In the genomic region with DNA sequence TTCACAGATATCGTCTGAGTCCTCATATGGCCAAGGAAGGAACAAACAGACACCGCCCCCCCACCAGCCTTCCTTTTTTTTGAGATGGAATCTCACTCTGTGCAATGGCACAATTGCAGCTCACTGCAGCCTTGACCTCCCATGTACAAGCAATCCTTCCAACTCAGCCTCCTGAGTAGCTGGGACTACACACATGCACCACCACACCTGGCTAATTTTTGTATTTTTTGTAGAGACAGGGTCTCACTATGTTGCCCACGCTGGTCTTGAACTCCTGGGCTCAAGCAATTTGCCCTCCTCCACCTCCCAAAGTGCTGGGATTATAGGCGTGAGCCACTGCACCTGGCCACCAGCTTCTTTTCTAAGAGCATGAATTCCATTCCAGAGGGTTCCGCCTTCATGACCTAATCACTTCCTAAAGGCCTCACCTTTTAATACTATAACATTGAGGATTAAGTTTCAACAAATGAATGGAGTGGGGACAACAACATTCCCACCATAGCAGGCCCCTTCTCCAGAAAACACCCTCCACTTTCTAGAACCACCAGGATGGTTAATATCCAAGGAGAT, we compare ENCODE assay signal across 7 cellular contexts. TPM values are rescaled to one million over a fixed set of nuclear protein-coding genes. Genes with fewer than 3 reads are reported as not detected.
A peak's percentile ranks its signal among the peaks of the same experiment; 100 is the strongest.
DNase-seq lines count a peak whose midpoint lies in the region; ATAC-seq and TF ChIP-seq lines count a peak whose summit lies in the region.
"Had no signal": no experiment of that assay in that cellular context is flagged by ENCODE, and none has a peak within 500 bp of the region (broad histone marks: within the 10 kb centered on the region; RNA-seq: fewer than 3 reads in every experiment).

No MANE protein-coding gene starts in this region.

- H3K79me2 ChIP-seq in neural progenitor cell (ENCODE audit: low read depth), result no peaks in the 10 kb centered on the region

- H3K9me3 ChIP-seq in neural progenitor cell (ENCODE audit: low read depth), result no peaks in the 10 kb centered on the region

- peaks cover 2% of the 10 kb centered on the region; the same call in 1 of the 2 replicates for H3K27me3 ChIP-seq in H7 (ENCODE audit: control insufficient read depth, insufficient read depth, low read length)
- H3K27me3 ChIP-seq in neural progenitor cell, result peaks cover 13% of the 10 kb centered on the region

- H3K36me3 ChIP-seq in H7 (replicated peaks; ENCODE audit: control insufficient read depth, insufficient read depth, low read length), result no peaks in the 10 kb centered on the region
- H3K36me3 ChIP-seq in neural progenitor cell, result no peaks in the 10 kb centered on the region

- peak overlapping the region; percentile 11 for H3K27ac ChIP-seq in caudate nucleus (ENCODE audit: low read depth, low read length)
- no peak overlapping the region for H3K27ac ChIP-seq in neural progenitor cell

- peak overlapping the region; percentile 33 for H3K27ac Mint-ChIP-seq in neural progenitor cell

- TF ChIP-seq CTCF in neural progenitor cell (IDR thresholded peaks at IDR 0.05), result no peak

- DNase-seq in H7 (peak; percentile 3), caudate nucleus (lab: John Stamatoyannopoulos, UW) (no peak), neural progenitor cell (ENCODE audit: low spot score) (no peak), epidermal melanocyte (ENCODE audit: insufficient read length, low spot score) (no peak)
- DNase-seq in activated CD4-positive, alpha-beta T cell treated with anti-CD3 and anti-CD28 coated beads, Interleukin-2, amount 50 U/mL, for 48 hours, result no peak
- DNase-seq: CD8-positive, alpha-beta memory T cell had no signal

- H3F3A ChIP-seq in neural progenitor cell (ENCODE audit: low read depth), result peaks cover 17% of the 10 kb centered on the region

- H2AFZ ChIP-seq in neural progenitor cell (replicated peaks), result no peak overlapping the region

- peak overlapping the region; percentile 25 for H3K4me2 ChIP-seq in neural progenitor cell

- H3K27me3 Mint-ChIP-seq in neural progenitor cell (ENCODE audit: insufficient read depth, low read depth), result peaks cover 8% of the 10 kb centered on the region
- H3K27me3 Mint-ChIP-seq: CD8-positive, alpha-beta memory T cell had no signal

- no peak overlapping the region for H3K4me3 ChIP-seq in H7 (ENCODE audit: insufficient read depth, low read depth, low read length)
- H3K4me3 ChIP-seq in neural progenitor cell, result no peak overlapping the region

- H3K4me3 Mint-ChIP-seq in neural progenitor cell, result no peak overlapping the region

- H3K9ac ChIP-seq in neural progenitor cell, result no peak overlapping the region

- H4K20me1 ChIP-seq in neural progenitor cell (ENCODE audit: low read depth), result no peaks in the 10 kb centered on the region

- peaks cover 20% of the 10 kb centered on the region for H3K4me1 ChIP-seq in neural progenitor cell

- H3K36me3 Mint-ChIP-seq in neural progenitor cell, result no peaks in the 10 kb centered on the region

- ATAC-seq in HG02623 (IDR thresholded peaks at IDR 0.05; ENCODE audit: unreplicated experiment), result no peak

- H3K9me3 Mint-ChIP-seq in neural progenitor cell, result no peaks in the 10 kb centered on the region
- H3K9me3 Mint-ChIP-seq: CD8-positive, alpha-beta memory T cell had no signal

- peaks cover 28% of the 10 kb centered on the region for H3K4me1 Mint-ChIP-seq in neural progenitor cell

RNA-seq across cellular contexts. Expression of gene TMBIM1, which starts 2.2 kb away (rescaled TPM):
- 34.1 and 35.6 TPM in 2 replicates for total RNA-seq in H7 (2014; rRNA removed; shearing (Covaris generic))
- total RNA-seq in neural progenitor cell (ENCODE audit: low replicate concordance), result 11.1 and 14.1 TPM in 2 replicates

RNA-seq across cellular contexts. Expression of gene PNKD, which starts 24.2 kb away (rescaled TPM):
- total RNA-seq in H7 (2014; rRNA removed; shearing (Covaris generic)), result 46.5 and 61.3 TPM in 2 replicates
- total RNA-seq in neural progenitor cell (ENCODE audit: low replicate concordance), result 13.5 and 31.1 TPM in 2 replicates

RNA-seq across cellular contexts. Expression of gene AAMP, which starts 24.6 kb away (rescaled TPM):
- total RNA-seq in H7 (2014; rRNA removed; shearing (Covaris generic)), result 139 and 141 TPM in 2 replicates
- total RNA-seq in neural progenitor cell (ENCODE audit: low replicate concordance), result 90.4 and 151 TPM in 2 replicates

RNA-seq across cellular contexts. Expression of gene GPBAR1, which starts 33.7 kb away (rescaled TPM):
- 0.11 TPM in 1 of 2 replicates, not detected in the other for total RNA-seq in H7 (2014; rRNA removed; shearing (Covaris generic))
- 0.09 TPM in 1 of 2 replicates, not detected in the other for total RNA-seq in neural progenitor cell (ENCODE audit: low replicate concordance)
